22 cellular contexts compared by ENCODE assay signal in genomic region chr5:29905626-29906353, GRCh38.
"Had no signal": no experiment of that assay in that cellular context is flagged by ENCODE, and none has a peak within 500 bp of the region (broad histone marks: within the 10 kb centered on the region; RNA-seq: fewer than 3 reads in every experiment).

No MANE protein-coding gene starts in this region.

- H3K27me3 Mint-ChIP-seq: naive B cell had no signal

- ATAC-seq: foreskin keratinocyte, gastroesophageal sphincter, heart left ventricle, left cardiac atrium, left lung, left ventricle myocardium superior, lower lobe of right lung, mucosa of descending colon had no signal

- H3K9me3 ChIP-seq: gastroesophageal sphincter, lower lobe of right lung had no signal

- H3K4me3 Mint-ChIP-seq: mesothelial cell of epicardium, naive B cell had no signal

- DNase-seq: dermis blood vessel endothelial cell; dorsolateral prefrontal cortex; effector CD4-positive, alpha-beta T cell; effector memory CD4-positive, alpha-beta T cell; foreskin keratinocyte; heart left ventricle; hippocampal formation; left cardiac atrium; left lung; left ventricle myocardium superior; lower lobe of right lung; mesenchymal stem cell; mucosa of descending colon; naive B cell had no signal

- H3K4me1 Mint-ChIP-seq: mesothelial cell of epicardium, naive B cell had no signal

- H3K36me3 ChIP-seq: esophagus muscularis mucosa, gastroesophageal sphincter, heart left ventricle, left lung, lower lobe of right lung had no signal

- H3K36me3 Mint-ChIP-seq: mesothelial cell of epicardium, naive B cell had no signal

- H3K27ac Mint-ChIP-seq: mesothelial cell of epicardium, naive B cell had no signal

- H3K4me3 ChIP-seq: coronary artery, dorsolateral prefrontal cortex, esophagus muscularis mucosa, gastroesophageal sphincter, heart left ventricle, left lung, lower lobe of right lung, mucosa of descending colon had no signal

- H3K27ac ChIP-seq: coronary artery, dorsolateral prefrontal cortex, esophagus muscularis mucosa, foreskin keratinocyte, gastroesophageal sphincter, heart left ventricle, left lung, lower lobe of right lung had no signal

- FAIRE-seq: colon, endothelial cell of umbilical vein, islet of Langerhans, keratinocyte had no signal

- H3K27me3 ChIP-seq: dorsolateral prefrontal cortex, esophagus muscularis mucosa, foreskin keratinocyte, gastroesophageal sphincter, heart left ventricle, left lung had no signal

- H3K4me1 ChIP-seq: esophagus muscularis mucosa, foreskin keratinocyte, gastroesophageal sphincter, heart left ventricle, left lung, lower lobe of right lung had no signal
